Comparison of ENCODE assay signal across 8 cellular contexts in genomic region chr4:971670-972500, GRCh38. TPM values are rescaled to one million over a fixed set of nuclear protein-coding genes. Genes with fewer than 3 reads are reported as not detected.
DNase-seq lines count a peak whose midpoint lies in the region; ATAC-seq and TF ChIP-seq lines count a peak whose summit lies in the region.

No MANE protein-coding gene starts in this region.

- TF ChIP-seq CTCF in astrocyte of the cerebellum (IDR thresholded peaks at IDR 0.05; ENCODE audit: low read depth, low read length, missing control alignments) (no peak), lung (IDR thresholded peaks at IDR 0.05; ENCODE audit: control extremely low read depth, extremely low read depth) (no peak), transverse colon (IDR thresholded peaks at IDR 0.05) (no peak)

- no peaks in the 10 kb centered on the region for H3K9me3 Mint-ChIP-seq in activated naive CD4-positive, alpha-beta T cell treated with anti-CD3 and anti-CD28 coated beads, Interleukin-2, amount 50 U/mL, for 24 hours

- H3K4me3 Mint-ChIP-seq in activated naive CD4-positive, alpha-beta T cell treated with anti-CD3 and anti-CD28 coated beads, Interleukin-2, amount 50 U/mL, for 24 hours = peak overlapping the region; percentile 7

- H3K36me3 ChIP-seq in lung (ENCODE audit: control insufficient read depth in 2 of 2, insufficient read depth in 2 of 2, low read length in 2 of 2) (peaks cover 0 to 6% of the 10 kb centered on the region in 2 donors), transverse colon (no peaks in the 10 kb centered on the region)

- H3K27ac ChIP-seq in lung (ENCODE audit: low read depth in 1 of 2, low read length in 1 of 2) (no peak overlapping the region), transverse colon (peak overlapping the region; percentile 82 to 89 (median 87))

- in situ Hi-C loops in astrocyte of the cerebellum (cut with HindIII; ENCODE audit: low sequenced_read_pairs) = loop anchor here (5.0 kb wide), 2 partner anchors 40 to 60 kb away; partner anchors contain the start of genes GAK and TMEM175
- in situ Hi-C loops in transverse colon (cut with MboI; ENCODE audit: low pct_ligation_motif_present in 1 of 4, low pct_unique_long_range_greater_than_20kb in 1 of 4, low sequenced_read_pairs in 3 of 4) = no loop called here

- H3K4me1 ChIP-seq in lung (ENCODE audit: control insufficient read depth in 2 of 2, insufficient read depth in 2 of 2, low read length in 2 of 2) (peaks cover 4 to 18% of the 10 kb centered on the region in 2 donors), transverse colon (peaks cover 11 to 53% (median 40%) of the 10 kb centered on the region in 4 donors)

- no peak for DNase-seq in activated naive CD4-positive, alpha-beta T cell treated with Interleukin-2 at 50 U/mL for 16 hours
- DNase-seq in astrocyte of the cerebellum (ENCODE audit: low read depth) = no peak
- DNase-seq in lung (ENCODE audit: low spot score) = no peak
- peak; percentile 94 for DNase-seq in transverse colon
- DNase-seq in NCI-H1930 (lab: John Stamatoyannopoulos, UW) = no peak
- DNase-seq in AG08396 (ENCODE audit: low spot score) = no peak
- no peak for DNase-seq in effector CD8-positive, alpha-beta T cell (lab: John Stamatoyannopoulos, UW)

- H3K27me3 ChIP-seq in lung (ENCODE audit: control insufficient read depth, insufficient read depth) (no peaks in the 10 kb centered on the region), transverse colon (no peaks in the 10 kb centered on the region)

- intact Hi-C loops in transverse colon (cut with DNase I; ENCODE audit: low total_unique reads) = no loop called here

- H3K4me1 Mint-ChIP-seq in activated naive CD4-positive, alpha-beta T cell treated with anti-CD3 and anti-CD28 coated beads, Interleukin-2, amount 50 U/mL, for 24 hours = peaks cover 5% of the 10 kb centered on the region

- peak; percentile 66 for TF ChIP-seq EP300 in transverse colon (IDR thresholded peaks at IDR 0.05; ENCODE audit: low read depth)

- H3K4me3 ChIP-seq in astrocyte of the cerebellum (ENCODE audit: low read depth, low read length) = peak overlapping the region; percentile 67
- H3K4me3 ChIP-seq in lung = peak overlapping the region; percentile 3
- peak overlapping the region in 3 of 4 donors; percentile 57 to 78 (median 78) for H3K4me3 ChIP-seq in transverse colon

- H3K36me3 Mint-ChIP-seq in activated naive CD4-positive, alpha-beta T cell treated with anti-CD3 and anti-CD28 coated beads, Interleukin-2, amount 50 U/mL, for 24 hours = no peaks in the 10 kb centered on the region

- H3K27me3 Mint-ChIP-seq in activated naive CD4-positive, alpha-beta T cell treated with anti-CD3 and anti-CD28 coated beads, Interleukin-2, amount 50 U/mL, for 24 hours = no peaks in the 10 kb centered on the region

- TF ChIP-seq POLR2A in transverse colon (IDR thresholded peaks at IDR 0.05) = peak; percentile 95

- 67 to 70% methylated on average over 22 to 24 of the region's 24 CpGs for WGBS in lung, 2 donors
- WGBS in transverse colon (ENCODE audit: low coverage in 1 of 2), 2 donors = 44% methylated on average over 18 of the region's 24 CpGs; no CpG with 5 or more reads in 1 of the 2 donors

- no peak for ATAC-seq in lung (ENCODE audit: insufficient read depth, low FRiP score)

- H3K9me3 ChIP-seq in lung (ENCODE audit: control insufficient read depth in 2 of 2, insufficient read depth in 1 of 2, low read length in 1 of 2) = no peaks in the 10 kb centered on the region
- no peaks in the 10 kb centered on the region for H3K9me3 ChIP-seq in transverse colon

- H3K27ac Mint-ChIP-seq in activated naive CD4-positive, alpha-beta T cell treated with anti-CD3 and anti-CD28 coated beads, Interleukin-2, amount 50 U/mL, for 24 hours = no peak overlapping the region

RNA-seq across cellular contexts. Expression of gene DGKQ, which starts 1.5 kb away (rescaled TPM):
- total RNA-seq in lung = 10 to 100 TPM in 1 of 2 donors, 1 to 10 TPM in 1; 5.9 to 19.1 TPM
- polyA plus RNA-seq in lung = 1 to 10 TPM; 7.0 to 9.8 TPM
- total RNA-seq in transverse colon = 100 to 1,000 TPM in 2 of 4 donors, 10 to 100 TPM in 2; 51.8 to 147 (median 86.0) TPM

RNA-seq across cellular contexts. Expression of gene IDUA, which starts 15.0 kb away (rescaled TPM):
- 10 to 100 TPM in 1 of 2 donors, 1 to 10 TPM in 1; 7.5 to 66.5 TPM for total RNA-seq in lung
- 10 to 100 TPM; 14.9 to 28.4 TPM for polyA plus RNA-seq in lung
- total RNA-seq in transverse colon = 10 to 100 TPM; 25.9 to 78.6 (median 40.4) TPM

RNA-seq across cellular contexts. Expression of gene SLC26A1, which starts 21.3 kb away (rescaled TPM):
- total RNA-seq in lung (under 1 TPM; 0.20 to 0.71 TPM), transverse colon (1 to 10 TPM; 1.7 to 4.1 (median 2.8) TPM)
- under 1 TPM; 0.29 to 0.83 TPM for polyA plus RNA-seq in lung

RNA-seq across cellular contexts. Expression of gene FGFRL1, which starts 39.5 kb away (rescaled TPM):
- total RNA-seq in lung (10 to 100 TPM; 15.8 to 31.1 TPM), transverse colon (10 to 100 TPM; 11.7 to 15.9 (median 14.2) TPM)
- polyA plus RNA-seq in lung = 10 to 100 TPM; 13.4 to 14.7 TPM

RNA-seq across cellular contexts. Expression of gene TMEM175, which starts 39.6 kb away (rescaled TPM):
- total RNA-seq in lung = 10 to 100 TPM; 23.7 to 29.6 TPM
- 10 to 100 TPM; 25.3 to 43.7 TPM for polyA plus RNA-seq in lung
- total RNA-seq in transverse colon = 100 to 1,000 TPM in 1 of 4 donors, 10 to 100 TPM in 3; 44.0 to 116 (median 50.5) TPM

Comparison
In these comparisons a context has a peak if more than half of its experiments do, and no peak if none do; other contexts are left out.
1. H3K4me3 ChIP-seq: peak in every context shown above with its lines; median percentile 78 in transverse colon; 67 in astrocyte of the cerebellum; 3 in lung.
2. H3K27ac ChIP-seq: peak in transverse colon (4 of 4); none in lung (0 of 2).